Comparison of ENCODE assay signal across 1 cellular context in the genomic region with DNA sequence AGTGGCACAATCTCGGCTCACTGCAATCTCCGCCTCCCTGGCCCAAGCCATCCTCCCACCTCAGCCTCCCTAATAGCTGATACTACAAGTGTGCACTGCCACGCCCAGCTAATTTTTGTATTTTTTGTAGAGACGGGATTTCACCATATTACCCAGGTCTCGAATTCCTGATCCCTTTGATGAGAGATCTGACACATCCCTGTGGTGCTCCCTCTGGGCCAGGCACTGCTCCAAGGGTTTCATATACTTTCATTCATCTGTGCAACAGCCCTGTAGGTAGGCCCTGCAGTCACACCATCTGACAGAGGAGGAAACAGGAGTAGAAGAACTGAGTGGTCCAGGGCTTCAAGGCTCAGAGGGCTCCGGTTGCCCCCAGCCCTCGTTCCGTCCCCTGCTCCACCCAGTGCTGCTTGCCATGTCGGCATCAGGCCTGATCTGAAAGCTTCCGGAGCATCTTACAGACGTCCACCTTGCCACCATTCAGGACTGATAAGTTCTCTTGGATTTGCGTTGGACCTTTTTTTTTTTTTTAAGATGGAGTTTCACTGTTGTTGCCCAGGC.
TF ChIP-seq lines count a peak whose summit lies in the region.

No MANE protein-coding gene starts in this region.

TF ChIP-seq in HepG2, 621 proteins besides CTCF, POLR2A, EP300 and RAD21:
- TF ChIP-seq, protein P1, sequence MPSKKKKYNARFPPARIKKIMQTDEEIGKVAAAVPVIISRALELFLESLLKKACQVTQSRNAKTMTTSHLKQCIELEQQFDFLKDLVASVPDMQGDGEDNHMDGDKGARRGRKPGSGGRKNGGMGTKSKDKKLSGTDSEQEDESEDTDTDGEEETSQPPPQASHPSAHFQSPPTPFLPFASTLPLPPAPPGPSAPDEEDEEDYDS (CRISPR knock-in tag; IDR thresholded peaks at IDR 0.05), result no peak
- TF ChIP-seq, protein P2, sequence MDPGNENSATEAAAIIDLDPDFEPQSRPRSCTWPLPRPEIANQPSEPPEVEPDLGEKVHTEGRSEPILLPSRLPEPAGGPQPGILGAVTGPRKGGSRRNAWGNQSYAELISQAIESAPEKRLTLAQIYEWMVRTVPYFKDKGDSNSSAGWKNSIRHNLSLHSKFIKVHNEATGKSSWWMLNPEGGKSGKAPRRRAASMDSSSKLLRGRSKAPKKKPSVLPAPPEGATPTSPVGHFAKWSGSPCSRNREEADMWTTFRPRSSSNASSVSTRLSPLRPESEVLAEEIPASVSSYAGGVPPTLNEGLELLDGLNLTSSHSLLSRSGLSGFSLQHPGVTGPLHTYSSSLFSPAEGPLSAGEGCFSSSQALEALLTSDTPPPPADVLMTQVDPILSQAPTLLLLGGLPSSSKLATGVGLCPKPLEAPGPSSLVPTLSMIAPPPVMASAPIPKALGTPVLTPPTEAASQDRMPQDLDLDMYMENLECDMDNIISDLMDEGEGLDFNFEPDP (CRISPR knock-in tag; conservative IDR thresholded peaks at IDR 0.05), result 0 out of 2 replicates have a peak, but pooled peaks have one; percentile 16
- TF ChIP-seq ZNF263 (CRISPR knock-in tag; IDR thresholded peaks at IDR 0.05) (peak; percentile 62; the same call in 1 of the 2 replicates), NFYC (CRISPR knock-in tag; IDR thresholded peaks at IDR 0.05) (no peak), NFE2L1 (CRISPR knock-in tag; IDR thresholded peaks at IDR 0.05; ENCODE audit: borderline replicate concordance) (no peak), ZNF33A (CRISPR knock-in tag; IDR thresholded peaks at IDR 0.05; ENCODE audit: borderline replicate concordance) (no peak), ZNF468 (CRISPR knock-in tag; IDR thresholded peaks at IDR 0.05) (no peak)
- TF ChIP-seq, protein P3, sequence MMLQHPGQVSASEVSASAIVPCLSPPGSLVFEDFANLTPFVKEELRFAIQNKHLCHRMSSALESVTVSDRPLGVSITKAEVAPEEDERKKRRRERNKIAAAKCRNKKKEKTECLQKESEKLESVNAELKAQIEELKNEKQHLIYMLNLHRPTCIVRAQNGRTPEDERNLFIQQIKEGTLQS (CRISPR knock-in tag; IDR thresholded peaks at IDR 0.05), result no peak
